1 cellular context compared by ENCODE assay signal in the genomic region with DNA sequence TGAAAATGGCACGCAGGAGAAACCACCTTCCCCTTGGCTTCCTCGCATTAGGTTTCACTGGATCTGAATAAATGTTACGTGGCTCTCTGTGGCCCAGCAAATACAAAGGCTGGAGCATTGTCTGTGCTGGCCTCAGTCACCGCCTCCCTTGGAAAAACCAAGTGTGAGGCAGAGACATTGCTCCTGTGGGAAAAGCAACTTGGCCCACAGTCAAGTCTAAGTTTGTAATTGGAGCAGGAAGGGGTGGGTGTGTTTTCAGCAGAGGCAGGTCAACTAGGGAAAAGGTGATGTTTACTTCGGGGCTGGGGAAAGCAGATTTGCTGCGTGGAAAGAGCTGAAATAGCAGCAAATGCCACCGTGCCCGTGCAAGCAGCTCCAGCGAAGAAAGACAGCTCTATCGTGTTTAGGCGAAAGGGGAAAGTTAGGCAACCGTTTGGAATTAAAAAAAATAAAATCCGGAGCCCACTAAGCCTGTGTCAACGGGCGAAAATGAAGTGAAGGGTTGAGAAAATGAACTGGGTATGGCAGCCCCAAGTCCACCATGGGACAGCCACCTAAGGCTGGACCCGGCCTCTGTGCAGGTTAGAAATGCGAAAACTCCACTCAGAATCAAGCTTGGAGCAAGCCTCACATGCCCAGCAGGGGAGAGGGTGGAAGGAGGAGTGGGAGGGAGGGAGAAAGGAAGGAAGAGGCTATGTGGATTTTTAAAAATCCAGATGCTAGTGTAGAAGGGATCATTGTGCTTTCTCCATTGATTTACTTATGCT.
TF ChIP-seq lines count a peak whose summit lies in the region.

No MANE protein-coding gene starts in this region.

TF ChIP-seq in A549, 52 proteins besides CTCF, POLR2A, EP300 and RAD21 (continued from another document):
- TF ChIP-seq, protein P1, sequence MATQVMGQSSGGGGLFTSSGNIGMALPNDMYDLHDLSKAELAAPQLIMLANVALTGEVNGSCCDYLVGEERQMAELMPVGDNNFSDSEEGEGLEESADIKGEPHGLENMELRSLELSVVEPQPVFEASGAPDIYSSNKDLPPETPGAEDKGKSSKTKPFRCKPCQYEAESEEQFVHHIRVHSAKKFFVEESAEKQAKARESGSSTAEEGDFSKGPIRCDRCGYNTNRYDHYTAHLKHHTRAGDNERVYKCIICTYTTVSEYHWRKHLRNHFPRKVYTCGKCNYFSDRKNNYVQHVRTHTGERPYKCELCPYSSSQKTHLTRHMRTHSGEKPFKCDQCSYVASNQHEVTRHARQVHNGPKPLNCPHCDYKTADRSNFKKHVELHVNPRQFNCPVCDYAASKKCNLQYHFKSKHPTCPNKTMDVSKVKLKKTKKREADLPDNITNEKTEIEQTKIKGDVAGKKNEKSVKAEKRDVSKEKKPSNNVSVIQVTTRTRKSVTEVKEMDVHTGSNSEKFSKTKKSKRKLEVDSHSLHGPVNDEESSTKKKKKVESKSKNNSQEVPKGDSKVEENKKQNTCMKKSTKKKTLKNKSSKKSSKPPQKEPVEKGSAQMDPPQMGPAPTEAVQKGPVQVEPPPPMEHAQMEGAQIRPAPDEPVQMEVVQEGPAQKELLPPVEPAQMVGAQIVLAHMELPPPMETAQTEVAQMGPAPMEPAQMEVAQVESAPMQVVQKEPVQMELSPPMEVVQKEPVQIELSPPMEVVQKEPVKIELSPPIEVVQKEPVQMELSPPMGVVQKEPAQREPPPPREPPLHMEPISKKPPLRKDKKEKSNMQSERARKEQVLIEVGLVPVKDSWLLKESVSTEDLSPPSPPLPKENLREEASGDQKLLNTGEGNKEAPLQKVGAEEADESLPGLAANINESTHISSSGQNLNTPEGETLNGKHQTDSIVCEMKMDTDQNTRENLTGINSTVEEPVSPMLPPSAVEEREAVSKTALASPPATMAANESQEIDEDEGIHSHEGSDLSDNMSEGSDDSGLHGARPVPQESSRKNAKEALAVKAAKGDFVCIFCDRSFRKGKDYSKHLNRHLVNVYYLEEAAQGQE (IDR thresholded peaks at IDR 0.05), result no peak
- TF ChIP-seq CBX2 (IDR thresholded peaks at IDR 0.05; ENCODE audit: borderline replicate concordance, low read depth), result no peak
